Comparison of ENCODE assay signal across 12 cellular contexts in genomic region chr16:85370881-85371651, GRCh38.
DNase-seq lines count a peak whose midpoint lies in the region; ATAC-seq and TF ChIP-seq lines count a peak whose summit lies in the region.
"Had no signal": no experiment of that assay in that cellular context is flagged by ENCODE, and none has a peak within 500 bp of the region (broad histone marks: within the 10 kb centered on the region; RNA-seq: fewer than 3 reads in every experiment).

No MANE protein-coding gene starts in this region.

- peaks cover 0 to 26% (median under 1%) of the 10 kb centered on the region in 11 experiments; a peak in 3 of 22 replicates for H4K20me1 ChIP-seq in BLaER1 treated with 17β-estradiol and CSF1 and Interleukin-3, amounts not matched to agents 10 nM and 100 nM

- no peak for TF ChIP-seq EP300 in gastroesophageal sphincter (IDR thresholded peaks at IDR 0.05)

- 61% methylated on average over 9 of the region's 28 CpGs; no CpG with 5 or more reads in 1 of the 2 donors for WGBS in gastroesophageal sphincter (ENCODE audit: low coverage in 1 of 2), 2 donors

- H3K36me3 ChIP-seq in BLaER1 treated with 17β-estradiol and CSF1 and Interleukin-3, amounts not matched to agents 10 nM and 100 nM = no peaks in the 10 kb centered on the region
- H3K36me3 ChIP-seq in SJSA1 = no peaks in the 10 kb centered on the region
- no peaks in the 10 kb centered on the region for H3K36me3 ChIP-seq in gastroesophageal sphincter
- H3K36me3 ChIP-seq in rectal smooth muscle tissue (ENCODE audit: control insufficient read depth, insufficient read depth, low read length) = no peaks in the 10 kb centered on the region
- H3K36me3 ChIP-seq: ovary had no signal

- peaks cover 0 to 6% (median 0%) of the 10 kb centered on the region in 11 experiments; a peak in 3 of 22 replicates for H3K27me3 ChIP-seq in BLaER1 treated with 17β-estradiol and CSF1 and Interleukin-3, amounts not matched to agents 10 nM and 100 nM
- H3K27me3 ChIP-seq in SJSA1 (replicated peaks) (no peaks in the 10 kb centered on the region), gastroesophageal sphincter (no peaks in the 10 kb centered on the region), rectal smooth muscle tissue (ENCODE audit: control insufficient read depth, insufficient read depth, low read length) (no peaks in the 10 kb centered on the region)
- H3K27me3 ChIP-seq: ovary had no signal

- H3K4me2 ChIP-seq in BLaER1 treated with 17β-estradiol and CSF1 and Interleukin-3, amounts not matched to agents 10 nM and 100 nM = peak overlapping the region; percentile 23 to 53 (median 44); a peak in 17 of 22 replicates
- H3K4me2 ChIP-seq: PC-9 had no signal

- H3K4me3 ChIP-seq in BLaER1 treated with 17β-estradiol and CSF1 and Interleukin-3, amounts not matched to agents 10 nM and 100 nM = no peak overlapping the region
- H3K4me3 ChIP-seq in SJSA1 = no peak overlapping the region
- H3K4me3 ChIP-seq in gastroesophageal sphincter = peak overlapping the region in 1 of 2 donors; percentile 41
- H3K4me3 ChIP-seq in rectal smooth muscle tissue (ENCODE audit: low read length) = peak overlapping the region; percentile 61
- H3K4me3 ChIP-seq: ovary, PC-9 had no signal

- no peaks in the 10 kb centered on the region for H3K9me3 ChIP-seq in BLaER1 treated with 17β-estradiol and CSF1 and Interleukin-3, amounts not matched to agents 10 nM and 100 nM (replicated peaks in 1 of 11)
- H3K9me3 ChIP-seq in SJSA1 (replicated peaks) (no peaks in the 10 kb centered on the region), gastroesophageal sphincter (no peaks in the 10 kb centered on the region)
- H3K9me3 ChIP-seq: ovary had no signal

- TF ChIP-seq POLR2A in gastroesophageal sphincter (IDR thresholded peaks at IDR 0.05) = no peak

- peak; percentile 49 for ATAC-seq in gastroesophageal sphincter
- no peak for ATAC-seq in GM18868 (IDR thresholded peaks at IDR 0.05; ENCODE audit: unreplicated experiment)

- H3K4me1 ChIP-seq in BLaER1 treated with 17β-estradiol and CSF1 and Interleukin-3, amounts not matched to agents 10 nM and 100 nM = peaks cover 23 to 67% (median 52%) of the 10 kb centered on the region in 10 experiments
- H3K4me1 ChIP-seq in SJSA1 (replicated peaks) = peaks cover 47% of the 10 kb centered on the region
- H3K4me1 ChIP-seq in gastroesophageal sphincter = peaks cover 0 to 93% (median 15%) of the 10 kb centered on the region in 3 donors
- H3K4me1 ChIP-seq in rectal smooth muscle tissue (ENCODE audit: control insufficient read depth, insufficient read depth, low read length) = peaks cover 30% of the 10 kb centered on the region

- no peak overlapping the region for H3K27ac ChIP-seq in BLaER1 treated with 17β-estradiol and CSF1 and Interleukin-3, amounts not matched to agents 10 nM and 100 nM
- H3K27ac ChIP-seq in SJSA1 (peak overlapping the region; percentile 7; the same call in 1 of the 2 replicates), gastroesophageal sphincter (peak overlapping the region in 3 of 4 donors; percentile 72 to 76 (median 73)), rectal smooth muscle tissue (ENCODE audit: low read depth, low read length) (peak overlapping the region; percentile 86)
- H3K27ac ChIP-seq: ovary, PC-9 had no signal

- DNase-seq in SJSA1 (ENCODE audit: low read depth in 1 of 2, low spot score in 2 of 2) (no peak), NCI-H82 treated with DMSO at 0.1 percent for 48 hours (lab: John Stamatoyannopoulos, UW; ENCODE audit: unreplicated experiment) (no peak), NCI-H524 (lab: John Stamatoyannopoulos, UW) (no peak), NOMO-1 treated with DMSO at 0.1 percent for 48 hours (lab: John Stamatoyannopoulos, UW; ENCODE audit: unreplicated experiment) (no peak)
- DNase-seq: activated CD4-positive, alpha-beta T cell treated with anti-CD3 and anti-CD28 coated beads, Interleukin-2, amount 50 U/mL, for 48 hours; KG1; ovary had no signal

- TF ChIP-seq CTCF in gastroesophageal sphincter (IDR thresholded peaks at IDR 0.05) = no peak

- peak overlapping the region in 2 of 11 experiments; percentile 16 to 17; a peak in 2 of 22 replicates for H3K9ac ChIP-seq in BLaER1 treated with 17β-estradiol and CSF1 and Interleukin-3, amounts not matched to agents 10 nM and 100 nM
- H3K9ac ChIP-seq in rectal smooth muscle tissue (ENCODE audit: low read length) = peak overlapping the region; percentile 10

Comparison
In these comparisons a context has a peak if more than half of its experiments do, and no peak if none do; other contexts are left out.
1. H3K27ac ChIP-seq: peak in SJSA1 (single experiment), gastroesophageal sphincter (3 of 4) and rectal smooth muscle tissue (single experiment); none in BLaER1 treated with 17β-estradiol and CSF1 and Interleukin-3, amounts not matched to agents 10 nM and 100 nM (0 of 11).